Comparison of ENCODE assay signal across 24 cellular contexts in the genomic region with DNA sequence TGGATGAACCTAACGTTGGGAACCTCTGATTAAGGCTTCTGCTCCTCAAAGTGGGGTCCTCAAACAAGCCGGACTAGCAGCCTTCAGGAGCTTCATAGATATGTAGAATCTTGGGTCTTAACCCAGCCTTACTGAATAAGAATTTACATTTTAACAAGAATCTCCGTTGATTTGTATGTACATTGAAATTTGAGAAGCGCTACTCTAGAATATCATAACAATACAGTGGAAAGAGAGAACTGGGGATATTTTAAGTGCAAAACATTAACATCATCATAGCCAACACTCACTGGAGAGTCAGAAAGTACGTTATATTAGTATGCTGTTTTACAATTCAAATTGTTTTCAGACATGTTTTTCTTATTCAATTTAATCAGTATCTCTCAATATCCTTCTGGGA. TPM values are rescaled to one million over a fixed set of nuclear protein-coding genes. Genes with fewer than 3 reads are reported as not detected.
"Had no signal": no experiment of that assay in that cellular context is flagged by ENCODE, and none has a peak within 500 bp of the region (broad histone marks: within the 10 kb centered on the region; RNA-seq: fewer than 3 reads in every experiment).

No MANE protein-coding gene starts in this region.

- H3K27me3 Mint-ChIP-seq: activated CD4-positive, alpha-beta memory T cell treated with anti-CD3 and anti-CD28 coated beads for 36 hours; activated CD4-positive, alpha-beta T cell treated with anti-CD3 and anti-CD28 coated beads for 36 hours; activated CD8-positive, alpha-beta memory T cell treated with anti-CD3 and anti-CD28 coated beads, Interleukin-2, amount 10 ng/mL, durations not matched to agents 7 days and 5 days; activated naive CD8-positive, alpha-beta T cell treated with anti-CD3 and anti-CD28 coated beads for 36 hours had no signal

- H3K9me3 ChIP-seq: transverse colon, vagina had no signal

- H3K36me3 Mint-ChIP-seq: activated CD4-positive, alpha-beta memory T cell treated with anti-CD3 and anti-CD28 coated beads for 36 hours; activated CD8-positive, alpha-beta memory T cell treated with anti-CD3 and anti-CD28 coated beads, Interleukin-2, amount 10 ng/mL, durations not matched to agents 7 days and 5 days had no signal

- H3K4me1 Mint-ChIP-seq: activated CD4-positive, alpha-beta T cell treated with anti-CD3 and anti-CD28 coated beads for 36 hours; activated CD8-positive, alpha-beta memory T cell treated with anti-CD3 and anti-CD28 coated beads, Interleukin-2, amount 10 ng/mL, durations not matched to agents 7 days and 5 days; activated naive CD8-positive, alpha-beta T cell treated with anti-CD3 and anti-CD28 coated beads for 36 hours had no signal

- H3K4me1 ChIP-seq: psoas muscle, transverse colon, vagina had no signal

- H3K27ac ChIP-seq: neural progenitor cell, psoas muscle, transverse colon, vagina had no signal

- H3K27me3 ChIP-seq: neural progenitor cell, transverse colon, vagina had no signal

- H3K9ac ChIP-seq: neural progenitor cell had no signal

- H3K4me3 Mint-ChIP-seq: activated CD4-positive, alpha-beta memory T cell treated with anti-CD3 and anti-CD28 coated beads for 36 hours; activated CD4-positive, alpha-beta T cell treated with anti-CD3 and anti-CD28 coated beads for 36 hours; activated CD8-positive, alpha-beta memory T cell treated with anti-CD3 and anti-CD28 coated beads, Interleukin-2, amount 10 ng/mL, durations not matched to agents 7 days and 5 days; activated naive CD8-positive, alpha-beta T cell treated with anti-CD3 and anti-CD28 coated beads for 36 hours; endodermal cell; neural progenitor cell; T-helper 2 cell treated with Interferon-gamma antibody and Interleukin-4, amounts not matched to agents 5 μg/mL and 100 μg/mL, for 36 hours had no signal

- H3K4me2 ChIP-seq: neural progenitor cell had no signal

- H3K27ac Mint-ChIP-seq: activated CD4-positive, alpha-beta memory T cell treated with anti-CD3 and anti-CD28 coated beads for 36 hours; activated CD4-positive, alpha-beta T cell treated with anti-CD3 and anti-CD28 coated beads for 36 hours; activated CD8-positive, alpha-beta memory T cell treated with anti-CD3 and anti-CD28 coated beads, Interleukin-2, amount 10 ng/mL, durations not matched to agents 7 days and 5 days; activated naive CD8-positive, alpha-beta T cell treated with anti-CD3 and anti-CD28 coated beads for 36 hours; endodermal cell; neural progenitor cell; T-helper 2 cell treated with Interferon-gamma antibody and Interleukin-4, amounts not matched to agents 5 μg/mL and 100 μg/mL, for 36 hours had no signal

- H2AFZ ChIP-seq: neural progenitor cell had no signal

- H3K4me3 ChIP-seq: neural progenitor cell, psoas muscle, transverse colon, vagina had no signal

- H3K36me3 ChIP-seq: neural progenitor cell, transverse colon, vagina had no signal

- FAIRE-seq: kidney, TTC549 had no signal

- ATAC-seq: activated CD4-positive, alpha-beta T cell treated with anti-CD3 and anti-CD28 coated beads for 36 hours; activated CD8-positive, alpha-beta memory T cell treated with anti-CD3 and anti-CD28 coated beads, Interleukin-2, amount 10 ng/mL, durations not matched to agents 7 days and 5 days; left lobe of liver; psoas muscle; right cardiac atrium; stimulated activated naive CD8-positive, alpha-beta T cell treated with anti-CD3 and anti-CD28 coated beads, Interleukin-15, Interleukin-2, amounts not matched to agents 100 U/mL and 50 U/mL, for 24 hours had no signal

- DNase-seq: activated CD4-positive, alpha-beta memory T cell treated with anti-CD3 and anti-CD28 coated beads for 36 hours; activated CD4-positive, alpha-beta T cell treated with anti-CD3 and anti-CD28 coated beads for 36 hours; activated CD8-positive, alpha-beta memory T cell treated with anti-CD3 and anti-CD28 coated beads, Interleukin-2, amount 10 ng/mL, durations not matched to agents 7 days and 5 days; activated naive CD8-positive, alpha-beta T cell treated with anti-CD3 and anti-CD28 coated beads for 36 hours; amniotic stem cell; endodermal cell; erythroblast; foreskin melanocyte; kidney; psoas muscle; right cardiac atrium; stimulated activated naive CD8-positive, alpha-beta T cell treated with anti-CD3 and anti-CD28 coated beads, Interleukin-15, Interleukin-2, amounts not matched to agents 100 U/mL and 50 U/mL, for 24 hours; substantia nigra; transverse colon had no signal

RNA-seq across cellular contexts. Expression of gene ATXN3L, which starts 31.2 kb away (rescaled TPM):
- total RNA-seq: activated CD4-positive, alpha-beta memory T cell treated with anti-CD3 and anti-CD28 coated beads for 36 hours; activated CD4-positive, alpha-beta T cell treated with anti-CD3 and anti-CD28 coated beads for 36 hours; activated CD8-positive, alpha-beta memory T cell treated with anti-CD3 and anti-CD28 coated beads, Interleukin-2, amount 10 ng/mL, durations not matched to agents 7 days and 5 days; activated naive CD8-positive, alpha-beta T cell treated with anti-CD3 and anti-CD28 coated beads for 36 hours; cardiac septum; endodermal cell; kidney; left lobe of liver; lung microvascular endothelial cell; mononuclear cell; osteoblast; psoas muscle; right cardiac atrium; skeletal muscle tissue; transverse colon; vagina had no signal
- polyA plus RNA-seq: psoas muscle, right cardiac atrium had no signal
